ENCODE assay signal across 16 cellular contexts in the genomic region with DNA sequence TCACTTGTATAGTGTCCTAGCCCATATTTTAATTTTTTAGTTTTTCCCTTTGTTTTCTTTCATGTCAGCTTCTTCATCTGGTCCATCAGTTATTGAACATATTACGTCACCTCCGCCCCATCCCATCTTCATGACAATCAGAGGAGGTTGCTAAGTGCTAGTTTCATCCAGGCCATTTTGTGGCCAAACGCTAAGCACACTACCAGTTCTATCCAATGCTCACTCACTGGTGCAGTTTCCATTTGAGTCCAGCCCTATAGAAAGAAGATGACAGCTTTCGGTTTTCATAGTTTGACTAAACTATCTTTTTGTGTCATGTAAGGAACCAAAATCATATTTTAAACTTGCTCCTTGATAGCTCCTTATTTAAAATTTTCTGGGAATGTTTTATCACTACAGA.
DNase-seq lines count a peak whose midpoint lies in the region; ATAC-seq and TF ChIP-seq lines count a peak whose summit lies in the region.
"Had no signal": no experiment of that assay in that cellular context is flagged by ENCODE, and none has a peak within 500 bp of the region (broad histone marks: within the 10 kb centered on the region; RNA-seq: fewer than 3 reads in every experiment).

No MANE protein-coding gene starts in this region.

- H3K36me3 Mint-ChIP-seq in Caco-2 (ENCODE audit: insufficient read depth, unreplicated experiment): peaks cover 14% of the 10 kb centered on the region

- no peaks in the 10 kb centered on the region for H3K27me3 Mint-ChIP-seq in Caco-2 (ENCODE audit: insufficient read depth, unreplicated experiment)

- H3K4me3 ChIP-seq in suprapubic skin: no peak overlapping the region
- no peak overlapping the region for H3K4me3 ChIP-seq in Caco-2 (ENCODE audit: low read depth, low read length)
- H3K4me3 ChIP-seq: heart left ventricle, uterus had no signal

- DNase-seq in EL (no peak), suprapubic skin (ENCODE audit: low spot score in 2 of 2) (no peak), A172 (ENCODE audit: low spot score) (no peak), Caco-2 (no peak)
- DNase-seq: Calu3, endodermal cell, heart left ventricle, KG1, mammary epithelial cell, posterior cingulate gyrus, SIG-M5, uterus had no signal

- peaks cover 5% of the 10 kb centered on the region for H3K4me1 Mint-ChIP-seq in Caco-2 (ENCODE audit: low read depth, unreplicated experiment)

- CTCF ChIA-PET in Caco-2 (lab: Charles Lee): no interaction called here

- ATAC-seq in GM18520 (IDR thresholded peaks at IDR 0.05; ENCODE audit: unreplicated experiment) (peak; percentile 100), GM19438 (IDR thresholded peaks at IDR 0.05; ENCODE audit: low read depth, unreplicated experiment) (peak; percentile 94), HG02852 (IDR thresholded peaks at IDR 0.05; ENCODE audit: unreplicated experiment) (peak; percentile 100), HG03520 (IDR thresholded peaks at IDR 0.05; ENCODE audit: unreplicated experiment) (peak; percentile 100)
- ATAC-seq: heart left ventricle had no signal

- POLR2A ChIA-PET in Caco-2 (lab: Charles Lee): no interaction called here

- no peak overlapping the region for H3K27ac ChIP-seq in suprapubic skin
- H3K27ac ChIP-seq: heart left ventricle, uterus had no signal

- WGBS in suprapubic skin: 95% methylated on average over 4 of the region's 4 CpGs

- H3K9me3 ChIP-seq in suprapubic skin (no peaks in the 10 kb centered on the region), Caco-2 (no peaks in the 10 kb centered on the region)
- H3K9me3 ChIP-seq: heart left ventricle, uterus had no signal

- no peak for TF ChIP-seq POLR2A in suprapubic skin (IDR thresholded peaks at IDR 0.05)

- no peak overlapping the region for H3K27ac Mint-ChIP-seq in Caco-2 (ENCODE audit: unreplicated experiment)
- H3K27ac Mint-ChIP-seq: endodermal cell had no signal

- no peaks in the 10 kb centered on the region for H3K27me3 ChIP-seq in suprapubic skin
- no peaks in the 10 kb centered on the region for H3K27me3 ChIP-seq in Caco-2 (replicated peaks; ENCODE audit: control insufficient read depth, insufficient read depth, low read length)
- H3K27me3 ChIP-seq: heart left ventricle, uterus had no signal

- intact Hi-C loops in Caco-2 (cut with micrococcal nuclease; ENCODE audit: unreplicated experiment): no loop called here

- TF ChIP-seq CTCF in suprapubic skin (IDR thresholded peaks at IDR 0.05): no peak
- no peak for TF ChIP-seq CTCF in Caco-2 (IDR thresholded peaks at IDR 0.05; ENCODE audit: insufficient read depth in 1 of 2, low read depth in 1 of 2, low read length in 1 of 2, severe bottlenecking in 1 of 2, unreplicated experiment in 1 of 2)

- H3K36me3 ChIP-seq in suprapubic skin: no peaks in the 10 kb centered on the region
- no peaks in the 10 kb centered on the region; the same call in 1 of the 2 replicates for H3K36me3 ChIP-seq in Caco-2 (ENCODE audit: control insufficient read depth, insufficient read depth, low read length)
- H3K36me3 ChIP-seq: heart left ventricle, uterus had no signal

- H3K9me3 Mint-ChIP-seq in Caco-2 (ENCODE audit: unreplicated experiment): no peaks in the 10 kb centered on the region
- H3K9me3 Mint-ChIP-seq: endodermal cell had no signal

- no TSS peak for BruUV-seq in Caco-2 (replicated peaks; lab: Mats Ljungman, UMichigan)

- H3K4me1 ChIP-seq in suprapubic skin: no peaks in the 10 kb centered on the region
- H3K4me1 ChIP-seq in Caco-2: no peaks in the 10 kb centered on the region
- H3K4me1 ChIP-seq: heart left ventricle, uterus had no signal

- H3K4me3 Mint-ChIP-seq in Caco-2 (ENCODE audit: unreplicated experiment): no peak overlapping the region
- H3K4me3 Mint-ChIP-seq: endodermal cell had no signal

- no peak for TF ChIP-seq EP300 in suprapubic skin (IDR thresholded peaks at IDR 0.05)
